ENCODE assay signal across 23 cellular contexts in the genomic region with DNA sequence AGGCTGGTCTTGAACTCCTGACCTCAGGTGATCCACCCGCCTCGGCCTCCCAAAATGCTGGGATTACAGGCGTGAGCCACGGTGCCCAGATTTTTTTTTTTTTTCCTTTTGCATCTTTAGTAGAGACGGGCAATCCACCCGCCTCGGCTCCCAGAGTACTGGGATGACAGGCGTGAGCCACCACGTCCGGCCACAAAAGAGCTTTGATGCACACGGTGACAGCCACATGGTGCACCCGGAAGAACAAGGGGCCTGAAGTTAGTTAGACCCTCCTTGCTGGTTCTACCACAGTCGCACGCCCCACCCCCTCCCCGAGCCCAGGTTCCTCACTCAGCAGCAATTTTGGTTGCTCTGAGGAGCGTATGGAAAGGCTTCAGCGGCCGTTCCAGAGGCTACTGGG. TPM values are rescaled to one million over a fixed set of nuclear protein-coding genes. Genes with fewer than 3 reads are reported as not detected.
DNase-seq lines count a peak whose midpoint lies in the region; ATAC-seq and TF ChIP-seq lines count a peak whose summit lies in the region.
"Had no signal": no experiment of that assay in that cellular context is flagged by ENCODE, and none has a peak within 500 bp of the region (broad histone marks: within the 10 kb centered on the region; RNA-seq: fewer than 3 reads in every experiment).

No MANE protein-coding gene starts in this region.

- peaks cover 0 to 5% of the 10 kb centered on the region in 2 donors for H3K4me1 ChIP-seq in naive thymus-derived CD4-positive, alpha-beta T cell (ENCODE audit: control insufficient read depth in 2 of 2, insufficient read depth in 2 of 2, low read length in 2 of 2)
- H3K4me1 ChIP-seq in upper lobe of right lung: no peaks in the 10 kb centered on the region
- H3K4me1 ChIP-seq: BE2C had no signal

- no peak for TF ChIP-seq CTCF in activated CD8-positive, alpha-beta T cell treated with anti-CD3 and anti-CD28 coated beads for 36 hours (IDR thresholded peaks at IDR 0.05)
- no peak for TF ChIP-seq CTCF in upper lobe of right lung (IDR thresholded peaks at IDR 0.05)
- no peak for TF ChIP-seq CTCF in dorsolateral prefrontal cortex (IDR thresholded peaks at IDR 0.05 in 54 of 56, conservative IDR thresholded peaks at IDR 0.05 in 2 of 56; ENCODE audit: low read depth in 1 of 56, partially characterized antibody in 56 of 56)

- no peak overlapping the region for H3K27ac ChIP-seq in naive thymus-derived CD4-positive, alpha-beta T cell (ENCODE audit: low read depth, low read length)
- H3K27ac ChIP-seq in upper lobe of right lung: no peak overlapping the region
- no peak overlapping the region for H3K27ac ChIP-seq in dorsolateral prefrontal cortex
- H3K27ac ChIP-seq: PC-9 had no signal

- H3K36me3 Mint-ChIP-seq in activated CD8-positive, alpha-beta T cell treated with anti-CD3 and anti-CD28 coated beads for 36 hours (ENCODE audit: low read depth): peaks cover 56% of the 10 kb centered on the region
- H3K36me3 Mint-ChIP-seq in naive thymus-derived CD4-positive, alpha-beta T cell: peaks cover 16 to 61% (median 35%) of the 10 kb centered on the region in 5 donors

- H3K9me3 Mint-ChIP-seq in stimulated activated naive CD8-positive, alpha-beta T cell treated with anti-CD3 and anti-CD28 coated beads, Interleukin-15, amount 100 ng/mL, for 72 hours: no peaks in the 10 kb centered on the region
- peaks cover 4% of the 10 kb centered on the region for H3K9me3 Mint-ChIP-seq in activated CD8-positive, alpha-beta T cell treated with anti-CD3 and anti-CD28 coated beads for 36 hours
- H3K9me3 Mint-ChIP-seq in naive thymus-derived CD4-positive, alpha-beta T cell: peaks cover 0 to 6% (median 0%) of the 10 kb centered on the region in 11 donors
- H3K9me3 Mint-ChIP-seq: HFFc6, IgD-negative memory B cell had no signal

- H3K27ac Mint-ChIP-seq in stimulated activated naive CD8-positive, alpha-beta T cell treated with anti-CD3 and anti-CD28 coated beads, Interleukin-15, amount 100 ng/mL, for 72 hours: peak overlapping the region in 1 of 2 donors; percentile 93
- H3K27ac Mint-ChIP-seq in activated CD8-positive, alpha-beta T cell treated with anti-CD3 and anti-CD28 coated beads for 36 hours: no peak overlapping the region
- no peak overlapping the region for H3K27ac Mint-ChIP-seq in naive thymus-derived CD4-positive, alpha-beta T cell
- H3K27ac Mint-ChIP-seq: HFFc6, IgD-negative memory B cell had no signal

- no peak overlapping the region for H3K4me3 Mint-ChIP-seq in stimulated activated naive CD8-positive, alpha-beta T cell treated with anti-CD3 and anti-CD28 coated beads, Interleukin-15, amount 100 ng/mL, for 72 hours
- no peak overlapping the region for H3K4me3 Mint-ChIP-seq in activated CD8-positive, alpha-beta T cell treated with anti-CD3 and anti-CD28 coated beads for 36 hours
- peak overlapping the region in 1 of 10 donors; percentile 10 for H3K4me3 Mint-ChIP-seq in naive thymus-derived CD4-positive, alpha-beta T cell
- H3K4me3 Mint-ChIP-seq: HFFc6, IgD-negative memory B cell had no signal

- no peak for DNase-seq in stimulated activated naive CD8-positive, alpha-beta T cell treated with anti-CD3 and anti-CD28 coated beads, Interleukin-15, amount 100 ng/mL, for 72 hours
- no peak for DNase-seq in stimulated activated naive CD8-positive, alpha-beta T cell treated with anti-CD3 and anti-CD28 coated beads, Interleukin-15, Interleukin-2, amounts not matched to agents 100 U/mL and 50 U/mL, for 24 hours
- DNase-seq in activated CD8-positive, alpha-beta T cell treated with anti-CD3 and anti-CD28 coated beads for 36 hours: peak; percentile 22
- no peak for DNase-seq in naive thymus-derived CD4-positive, alpha-beta T cell
- DNase-seq in upper lobe of right lung (no peak), dorsolateral prefrontal cortex (no peak)
- DNase-seq: BE2C, COR-L47, DMS79, H9, HFFc6, MV-4-11, NCI-H1105 treated with DMSO at 0.1 percent for 48 hours, NCI-H2029 treated with DMSO at 0.1 percent for 48 hours, NCI-H226, NCI-H510A treated with DMSO at 0.1 percent for 48 hours, NCI-H748 treated with DMSO at 0.1 percent for 48 hours, PC-9, RPMI8226, SHP77 treated with DMSO at 0.1 percent for 48 hours had no signal

- H3K4me1 Mint-ChIP-seq in stimulated activated naive CD8-positive, alpha-beta T cell treated with anti-CD3 and anti-CD28 coated beads, Interleukin-15, amount 100 ng/mL, for 72 hours: no peaks in the 10 kb centered on the region
- no peaks in the 10 kb centered on the region for H3K4me1 Mint-ChIP-seq in activated CD8-positive, alpha-beta T cell treated with anti-CD3 and anti-CD28 coated beads for 36 hours (ENCODE audit: low read depth)
- no peaks in the 10 kb centered on the region for H3K4me1 Mint-ChIP-seq in naive thymus-derived CD4-positive, alpha-beta T cell

- H3K27me3 ChIP-seq in naive thymus-derived CD4-positive, alpha-beta T cell (ENCODE audit: control insufficient read depth in 2 of 2, insufficient read depth in 2 of 2, low read length in 2 of 2): no peaks in the 10 kb centered on the region
- H3K27me3 ChIP-seq in upper lobe of right lung (no peaks in the 10 kb centered on the region), dorsolateral prefrontal cortex (no peaks in the 10 kb centered on the region)
- H3K27me3 ChIP-seq: BE2C had no signal

- H3K27me3 Mint-ChIP-seq in stimulated activated naive CD8-positive, alpha-beta T cell treated with anti-CD3 and anti-CD28 coated beads, Interleukin-15, amount 100 ng/mL, for 72 hours: no peaks in the 10 kb centered on the region
- H3K27me3 Mint-ChIP-seq in activated CD8-positive, alpha-beta T cell treated with anti-CD3 and anti-CD28 coated beads for 36 hours: no peaks in the 10 kb centered on the region
- no peaks in the 10 kb centered on the region for H3K27me3 Mint-ChIP-seq in naive thymus-derived CD4-positive, alpha-beta T cell
- H3K27me3 Mint-ChIP-seq: IgD-negative memory B cell had no signal

- no peak overlapping the region for H3K4me3 ChIP-seq in naive thymus-derived CD4-positive, alpha-beta T cell (ENCODE audit: low read length)
- H3K4me3 ChIP-seq in upper lobe of right lung (no peak overlapping the region), dorsolateral prefrontal cortex (no peak overlapping the region)
- H3K4me3 ChIP-seq: PC-9 had no signal

- peaks cover 19 to 92% (median 19%) of the 10 kb centered on the region in 3 experiments for H3K36me3 ChIP-seq in naive thymus-derived CD4-positive, alpha-beta T cell (ENCODE audit: control insufficient read depth in 2 of 3, insufficient read depth in 3 of 3, low read length in 3 of 3)
- peaks cover 100% of the 10 kb centered on the region for H3K36me3 ChIP-seq in upper lobe of right lung

- no peaks in the 10 kb centered on the region for H3K9me3 ChIP-seq in naive thymus-derived CD4-positive, alpha-beta T cell (ENCODE audit: control insufficient read depth in 2 of 3, low read length in 3 of 3)
- no peaks in the 10 kb centered on the region for H3K9me3 ChIP-seq in upper lobe of right lung
- H3K9me3 ChIP-seq: BE2C had no signal

- POLR2A ChIA-PET in activated CD8-positive, alpha-beta T cell treated with anti-CD3 and anti-CD28 coated beads for 36 hours (lab: Charles Lee): no interaction called here
- POLR2A ChIA-PET in naive thymus-derived CD4-positive, alpha-beta T cell (lab: Charles Lee): interaction anchor here (0.6 to 0.9 kb wide), 2 partner anchors 31 to 35 kb away, joined by 3 to 4 read pairs; no protein-coding TSS in a partner anchor

- intact Hi-C loops in activated CD8-positive, alpha-beta T cell treated with anti-CD3 and anti-CD28 coated beads for 36 hours (cut with micrococcal nuclease): no loop called here
- intact Hi-C loops in naive thymus-derived CD4-positive, alpha-beta T cell (cut with micrococcal nuclease): no loop called here
- intact Hi-C loops in upper lobe of right lung (cut with DNase I) (no loop called here), dorsolateral prefrontal cortex (cut with DNase I) (no loop called here)

- peak; percentile 42 for ATAC-seq in stimulated activated naive CD8-positive, alpha-beta T cell treated with anti-CD3 and anti-CD28 coated beads, Interleukin-15, amount 100 ng/mL, for 72 hours
- no peak for ATAC-seq in stimulated activated naive CD8-positive, alpha-beta T cell treated with anti-CD3 and anti-CD28 coated beads, Interleukin-15, Interleukin-2, amounts not matched to agents 100 U/mL and 50 U/mL, for 24 hours
- no peak for ATAC-seq in activated CD8-positive, alpha-beta T cell treated with anti-CD3 and anti-CD28 coated beads for 36 hours
- ATAC-seq in naive thymus-derived CD4-positive, alpha-beta T cell: peak; percentile 31
- ATAC-seq in HG02970 (IDR thresholded peaks at IDR 0.05; ENCODE audit: low FRiP score, unreplicated experiment) (no peak), HG03045 (IDR thresholded peaks at IDR 0.05; ENCODE audit: unreplicated experiment) (no peak), upper lobe of right lung (no peak)

- CTCF ChIA-PET in activated CD8-positive, alpha-beta T cell treated with anti-CD3 and anti-CD28 coated beads for 36 hours (lab: Charles Lee): no interaction called here
- CTCF ChIA-PET in naive thymus-derived CD4-positive, alpha-beta T cell (lab: Charles Lee): no interaction called here

RNA-seq across cellular contexts. Expression of a gene that starts 54.2 kb away (rescaled TPM):
- total RNA-seq in activated CD8-positive, alpha-beta T cell treated with anti-CD3 and anti-CD28 coated beads for 36 hours: 10 to 100 TPM; 26.5 to 27.1 TPM
- total RNA-seq in naive thymus-derived CD4-positive, alpha-beta T cell: 10 to 100 TPM; 24.7 to 51.1 (median 30.5) TPM
- 10 to 100 TPM; 63.1 to 68.3 TPM for polyA plus RNA-seq in naive thymus-derived CD4-positive, alpha-beta T cell
- total RNA-seq in upper lobe of right lung (24.0 TPM), dorsolateral prefrontal cortex (10 to 100 TPM; 27.0 to 54.1 (median 39.3) TPM)

Comparison
In these comparisons a context has a peak if more than half of its experiments do, and no peak if none do; other contexts are left out.
1. ATAC-seq: peak in stimulated activated naive CD8-positive, alpha-beta T cell treated with anti-CD3 and anti-CD28 coated beads, Interleukin-15, amount 100 ng/mL, for 72 hours (single experiment) and naive thymus-derived CD4-positive, alpha-beta T cell (single experiment); none in stimulated activated naive CD8-positive, alpha-beta T cell treated with anti-CD3 and anti-CD28 coated beads, Interleukin-15, Interleukin-2, amounts not matched to agents 100 U/mL and 50 U/mL, for 24 hours (single experiment), activated CD8-positive, alpha-beta T cell treated with anti-CD3 and anti-CD28 coated beads for 36 hours (single experiment), HG02970 (single experiment), HG03045 (single experiment) and upper lobe of right lung (single experiment).